8 cellular contexts compared by ENCODE assay signal in the genomic region with DNA sequence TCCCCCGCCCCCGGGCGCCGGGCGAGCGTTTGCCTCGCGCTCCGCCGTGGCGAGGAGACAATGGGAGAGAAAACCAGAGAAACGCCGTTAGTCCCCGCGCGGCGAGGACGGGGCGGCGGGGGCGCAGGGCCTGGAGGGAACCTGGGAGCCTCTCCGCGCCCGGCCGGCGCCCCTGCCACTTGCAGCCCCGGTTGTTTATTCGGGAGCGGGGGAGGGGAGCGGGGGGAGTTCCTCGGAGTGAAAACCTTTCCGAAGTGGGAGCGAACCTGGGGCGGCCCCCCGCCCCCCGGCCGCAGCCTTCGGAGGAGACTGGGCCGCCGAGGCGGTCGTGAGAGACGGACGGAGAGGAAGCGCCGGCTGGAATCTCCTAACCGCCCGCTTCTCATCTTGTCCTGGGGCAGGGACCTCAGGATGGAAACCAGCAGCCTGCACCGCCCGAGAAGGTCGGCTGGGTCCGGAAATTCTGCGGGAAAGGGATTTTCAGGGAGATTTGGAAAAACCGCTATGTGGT. TPM values are rescaled to one million over a fixed set of nuclear protein-coding genes. Genes with fewer than 3 reads are reported as not detected.
A peak's percentile ranks its signal among the peaks of the same experiment; 100 is the strongest.
DNase-seq lines count a peak whose midpoint lies in the region; ATAC-seq, FAIRE-seq and TF ChIP-seq lines count a peak whose summit lies in the region.

No MANE protein-coding gene starts in this region.

- peaks cover 19 to 31% of the 10 kb centered on the region in 2 experiments for H3K36me3 ChIP-seq in SK-N-SH (replicated peaks in 1 of 2; ENCODE audit: control insufficient read depth in 1 of 2, insufficient read depth in 2 of 2, low read length in 1 of 2)
- H3K36me3 ChIP-seq in mesenchymal stem cell (ENCODE audit: control insufficient read depth in 1 of 2, insufficient read depth in 2 of 2, low read depth in 1 of 2, low read length in 2 of 2), result peaks cover 16 to 34% of the 10 kb centered on the region in 2 experiments
- H3K36me3 ChIP-seq in thyroid gland, result peaks cover 0 to 3% of the 10 kb centered on the region in 2 donors

- peaks cover 3% of the 10 kb centered on the region for H3K79me1 ChIP-seq in mesenchymal stem cell (replicated peaks; ENCODE audit: low read length, poor library complexity, severe bottlenecking)

- H2BK12ac ChIP-seq in mesenchymal stem cell (ENCODE audit: low read length in 2 of 2), result no peak overlapping the region

- peak overlapping the region; percentile 51 to 93 for H3K4ac ChIP-seq in mesenchymal stem cell (ENCODE audit: low read depth in 1 of 2, low read length in 2 of 2)

- no peak overlapping the region for H4K91ac ChIP-seq in mesenchymal stem cell (ENCODE audit: low read length)

- POLR2A ChIA-PET in SK-N-SH (lab: Yijun Ruan, JAX), result interaction anchor here (1.2 kb wide), 1 partner anchor 12 kb away, joined by 4 read pairs; no protein-coding TSS in a partner anchor

- H3K4me3 ChIP-seq in SK-N-SH (ENCODE audit: low read depth in 2 of 2, low read length in 1 of 2), result peak overlapping the region; percentile 86 to 89
- peak overlapping the region; percentile 77 for H3K4me3 ChIP-seq in cardiac fibroblast (replicated peaks in 1 of 2; ENCODE audit: low read depth in 2 of 2, low read length in 2 of 2)
- H3K4me3 ChIP-seq in mesenchymal stem cell (ENCODE audit: insufficient read depth in 1 of 2, low read depth in 1 of 2, low read length in 2 of 2), result peak overlapping the region; percentile 81 to 96
- H3K4me3 ChIP-seq in thyroid gland (replicated peaks in 1 of 3), result peak overlapping the region; percentile 43 to 77 (median 57)

- H3F3A ChIP-seq in SK-N-SH (replicated peaks; ENCODE audit: insufficient read depth), result peaks cover 24% of the 10 kb centered on the region

- ATAC-seq in HG02973 (IDR thresholded peaks at IDR 0.05; ENCODE audit: unreplicated experiment), result no peak

- peak overlapping the region; percentile 67 to 77 for H3K18ac ChIP-seq in mesenchymal stem cell (ENCODE audit: low read depth in 1 of 2, low read length in 2 of 2)

- TF ChIP-seq CTCF in SK-N-SH (IDR thresholded peaks at IDR 0.05), result no peak
- no peak for TF ChIP-seq CTCF in cardiac fibroblast (IDR thresholded peaks at IDR 0.05; ENCODE audit: low read depth, low read length)
- TF ChIP-seq CTCF in thyroid gland (IDR thresholded peaks at IDR 0.05), result no peak

- peak overlapping the region in 1 of 2 experiments; percentile 56 for H3K23ac ChIP-seq in mesenchymal stem cell (ENCODE audit: low read length in 2 of 2)

- H3K14ac ChIP-seq in mesenchymal stem cell (ENCODE audit: low read length in 2 of 2), result peak overlapping the region in 1 of 2 experiments; percentile 82

- intact Hi-C loops in thyroid gland (cut with DNase I), result no loop called here

- H3K9me2 ChIP-seq in SK-N-SH, result no peaks in the 10 kb centered on the region

- peak overlapping the region; percentile 91 for H3K9ac ChIP-seq in SK-N-SH
- peak overlapping the region; percentile 98 for H3K9ac ChIP-seq in mesenchymal stem cell (ENCODE audit: low read length)

- H2BK5ac ChIP-seq in mesenchymal stem cell (ENCODE audit: low read depth, low read length, poor library complexity, severe bottlenecking), result peak overlapping the region; percentile 68

- peak overlapping the region; percentile 4 for H2BK15ac ChIP-seq in mesenchymal stem cell (ENCODE audit: low read depth, poor library complexity, severe bottlenecking)

- 15% methylated on average over 2 of the region's 54 CpGs for WGBS in SK-N-SH (ENCODE audit: low lambda C conversion rate)
- under 1% methylated on average over 48 of the region's 54 CpGs for WGBS in mesenchymal stem cell
- WGBS in thyroid gland, 2 donors, result 17% methylated on average over 10 of the region's 54 CpGs

- no peaks in the 10 kb centered on the region for H3K27me3 ChIP-seq in SK-N-SH (ENCODE audit: insufficient read depth)
- no peaks in the 10 kb centered on the region for H3K27me3 ChIP-seq in mesenchymal stem cell (ENCODE audit: control insufficient read depth in 1 of 2, insufficient read depth in 1 of 2, low read length in 2 of 2)
- H3K27me3 ChIP-seq in thyroid gland, result no peaks in the 10 kb centered on the region

- CTCF ChIA-PET in SK-N-SH (lab: Yijun Ruan, JAX), result interaction anchor here (0.9 to 1.7 kb wide), 3 partner anchors 16 to 37 kb away, joined by 3 to 7 read pairs (median 7); no protein-coding TSS in a partner anchor

- DNase-seq in NCI-H2081 (lab: John Stamatoyannopoulos, UW), result peak; percentile 35 to 55
- no peak for DNase-seq in NCI-H2081 treated with DMSO at 0.1 percent for 48 hours (lab: John Stamatoyannopoulos, UW)
- DNase-seq in SK-N-SH, result peak; percentile 71
- DNase-seq in cardiac fibroblast (ENCODE audit: low read depth in 2 of 2), result no peak
- peak; percentile 43 for DNase-seq in mesenchymal stem cell
- peak; percentile 48 to 60 for DNase-seq in thyroid gland
- no peak for DNase-seq in H54 (ENCODE audit: insufficient read length, low spot score)

- peak overlapping the region; percentile 50 to 87 for H3K27ac ChIP-seq in SK-N-SH (ENCODE audit: low read depth in 2 of 2, low read length in 1 of 2)
- H3K27ac ChIP-seq in mesenchymal stem cell (ENCODE audit: low read length, poor library complexity, severe bottlenecking), result peak overlapping the region; percentile 54
- peak overlapping the region; percentile 58 to 73 (median 72) for H3K27ac ChIP-seq in thyroid gland

- H3K79me2 ChIP-seq in SK-N-SH (ENCODE audit: insufficient read depth), result peaks cover 62% of the 10 kb centered on the region

- H3K4me1 ChIP-seq in SK-N-SH (ENCODE audit: control insufficient read depth in 1 of 2, insufficient read depth in 2 of 2, low read depth in 1 of 2, low read length in 1 of 2) (peaks cover 18 to 28% of the 10 kb centered on the region in 2 experiments), mesenchymal stem cell (ENCODE audit: control insufficient read depth, insufficient read depth, low read depth, low read length) (peaks cover 15% of the 10 kb centered on the region), thyroid gland (peaks cover 0 to 17% of the 10 kb centered on the region in 2 donors)

- peak overlapping the region; percentile 85 for H3K4me2 ChIP-seq in SK-N-SH
- H3K4me2 ChIP-seq in mesenchymal stem cell (ENCODE audit: low read length, poor library complexity, severe bottlenecking), result peak overlapping the region; percentile 75

- no peaks in the 10 kb centered on the region for H4K20me1 ChIP-seq in SK-N-SH (ENCODE audit: insufficient read depth)

- H2BK120ac ChIP-seq in mesenchymal stem cell (ENCODE audit: low read depth, low read length), result peak overlapping the region; percentile 91

- FAIRE-seq in H54 (lab: Jason Lieb, UNC), result no peak

- no peaks in the 10 kb centered on the region for H3K9me3 ChIP-seq in SK-N-SH
- no peaks in the 10 kb centered on the region for H3K9me3 ChIP-seq in mesenchymal stem cell (ENCODE audit: control insufficient read depth, low read length)
- H3K9me3 ChIP-seq in thyroid gland, result no peaks in the 10 kb centered on the region

- H2AFZ ChIP-seq in SK-N-SH (ENCODE audit: low read depth) (no peak overlapping the region), mesenchymal stem cell (ENCODE audit: low read depth, low read length) (peak overlapping the region; percentile 55)

- TF ChIP-seq RAD21 in SK-N-SH (IDR thresholded peaks at IDR 0.05; ENCODE audit: low read length), result no peak

- H4K8ac ChIP-seq in mesenchymal stem cell (ENCODE audit: low read length), result peak overlapping the region; percentile 47

- TF ChIP-seq POLR2A in thyroid gland (IDR thresholded peaks at IDR 0.05), result no peak
- no peak for TF ChIP-seq POLR2A in H54 (IDR thresholded peaks at IDR 0.05; ENCODE audit: low read depth, low read length)

- TF ChIP-seq EP300 in SK-N-SH (IDR thresholded peaks at IDR 0.05; ENCODE audit: borderline replicate concordance in 1 of 2, low read depth in 1 of 2, low read length in 1 of 2), result no peak

- no peak overlapping the region for H2AK5ac ChIP-seq in mesenchymal stem cell (ENCODE audit: low read length, severe bottlenecking)

TF ChIP-seq in SK-N-SH, 30 proteins besides CTCF, POLR2A, EP300 and RAD21:
- TF ChIP-seq SIN3A (IDR thresholded peaks at IDR 0.05; ENCODE audit: borderline replicate concordance, low read depth, low read length) (peak; percentile 15; the same call in 1 of the 2 replicates), POLR2AphosphoS5 (IDR thresholded peaks at IDR 0.05; ENCODE audit: low read depth, low read length) (no peak)

RNA-seq across cellular contexts. Expression of gene PLEKHO1, which starts 0.8 kb away (rescaled TPM):
- polyA plus RNA-seq in SK-N-SH (2012; rRNA removed), result 27.8 and 33.5 TPM in 2 replicates
- 24.1 and 25.1 TPM in 2 replicates for polyA plus RNA-seq in SK-N-SH (2012; cell fraction: cytosol; rRNA removed)
- polyA plus RNA-seq in SK-N-SH (2012; cell fraction: nucleus; rRNA removed), result 54.0 and 65.5 TPM in 2 replicates
- 73.2 TPM for polyA plus RNA-seq in mesenchymal stem cell (2013, experiment 1 of 2)
- polyA plus RNA-seq in mesenchymal stem cell (2013, experiment 2 of 2), result 70.2 TPM
- 10 to 100 TPM in 2 of 4 donors, 1 to 10 TPM in 2; 5.2 to 23.1 (median 14.2) TPM for total RNA-seq in thyroid gland

Comparison
In these comparisons a context has a peak if more than half of its experiments do, and no peak if none do; other contexts are left out.
1. DNase-seq: peak in NCI-H2081 (2 of 2), SK-N-SH (single experiment), mesenchymal stem cell (single experiment) and thyroid gland (2 of 2); none in NCI-H2081 treated with DMSO at 0.1 percent for 48 hours (single experiment), cardiac fibroblast (0 of 2) and H54 (single experiment).
2. Peak in every context shown above with its lines, with median percentiles within 50 percentile points of each other: H3K27ac ChIP-seq and H3K4me3 ChIP-seq.